Comparison of ENCODE assay signal across 10 cellular contexts in genomic region chr6:444653-445275, GRCh38.
DNase-seq lines count a peak whose midpoint lies in the region; ATAC-seq lines count a peak whose summit lies in the region.
"Had no signal": no experiment of that assay in that cellular context is flagged by ENCODE, and none has a peak within 500 bp of the region (broad histone marks: within the 10 kb centered on the region; RNA-seq: fewer than 3 reads in every experiment).

No MANE protein-coding gene starts in this region.

- DNase-seq in DMS79 treated with DMSO at 0.1 percent for 48 hours (lab: John Stamatoyannopoulos, UW) (peak; percentile 21), middle frontal gyrus (ENCODE audit: extremely low spot score, low spot score) (no peak), OCI-M1 (lab: John Stamatoyannopoulos, UW) (no peak)
- peak; percentile 27 to 28 for DNase-seq in activated CD4-positive, alpha-beta T cell treated with anti-CD3 and anti-CD28 coated beads for 24 hours (ENCODE audit: low read depth in 2 of 2)
- DNase-seq in activated effector memory CD4-positive, alpha-beta T cell treated with anti-CD3 and anti-CD28 coated beads, Interleukin-2, amount 50 U/mL, for 16 hours, result peak; percentile 85
- DNase-seq in stimulated activated CD4-positive, alpha-beta T cell treated with anti-CD3 and anti-CD28 coated beads, Interleukin-12 subunit alpha, Interleukin-12 subunit beta, amount 100 ng/mL, for 4 hours, result peak; percentile 36
- DNase-seq: NCI-H446 treated with DMSO at 0.1 percent for 48 hours had no signal

- ATAC-seq in GM21529 (IDR thresholded peaks at IDR 0.05; ENCODE audit: unreplicated experiment) (no peak), GM19328 (IDR thresholded peaks at IDR 0.05; ENCODE audit: unreplicated experiment) (no peak)
- ATAC-seq: Right ventricle myocardium inferior had no signal

Comparison
In these comparisons a context has a peak if more than half of its experiments do, and no peak if none do; other contexts are left out.
1. DNase-seq: peak in DMS79 treated with DMSO at 0.1 percent for 48 hours (single experiment), activated CD4-positive, alpha-beta T cell treated with anti-CD3 and anti-CD28 coated beads for 24 hours (2 of 2), activated effector memory CD4-positive, alpha-beta T cell treated with anti-CD3 and anti-CD28 coated beads, Interleukin-2, amount 50 U/mL, for 16 hours (single experiment) and stimulated activated CD4-positive, alpha-beta T cell treated with anti-CD3 and anti-CD28 coated beads, Interleukin-12 subunit alpha, Interleukin-12 subunit beta, amount 100 ng/mL, for 4 hours (single experiment); none in middle frontal gyrus (single experiment) and OCI-M1 (single experiment).